32 cellular contexts compared by ENCODE assay signal in genomic region chr6:34476462-34476861, GRCh38. TPM values are rescaled to one million over a fixed set of nuclear protein-coding genes. Genes with fewer than 3 reads are reported as not detected.
DNase-seq lines count a peak whose midpoint lies in the region; ATAC-seq, FAIRE-seq and TF ChIP-seq lines count a peak whose summit lies in the region.
"Had no signal": no experiment of that assay in that cellular context is flagged by ENCODE, and none has a peak within 500 bp of the region (broad histone marks: within the 10 kb centered on the region; RNA-seq: fewer than 3 reads in every experiment).

No MANE protein-coding gene starts in this region.

- peaks cover 7% of the 10 kb centered on the region for H3K27me3 Mint-ChIP-seq in GM23338 (ENCODE audit: insufficient read depth, low read depth, poor library complexity)
- H3K27me3 Mint-ChIP-seq in CD8-positive, alpha-beta T cell (ENCODE audit: low read depth) = no peaks in the 10 kb centered on the region
- H3K27me3 Mint-ChIP-seq: naive B cell, T-helper 17 cell had no signal

- H3F3A ChIP-seq in GM23338 (replicated peaks; ENCODE audit: low read depth) = no peaks in the 10 kb centered on the region

- no peak for TF ChIP-seq POLR2A in H54 (IDR thresholded peaks at IDR 0.05; ENCODE audit: low read depth, low read length)

- FAIRE-seq in H54 (lab: Jason Lieb, UNC) = no peak
- FAIRE-seq: keratinocyte, TTC549 had no signal

- no peaks in the 10 kb centered on the region for H4K20me1 ChIP-seq in GM23338 (replicated peaks; ENCODE audit: insufficient read depth)

- ATAC-seq in GM23338 (peak; percentile 53), HG02981 (IDR thresholded peaks at IDR 0.05; ENCODE audit: unreplicated experiment) (no peak)
- ATAC-seq in CD8-positive, alpha-beta T cell = no peak
- ATAC-seq: activated CD8-positive, alpha-beta T cell treated with anti-CD3 and anti-CD28 coated beads, Interleukin-2, amount 10 ng/mL, durations not matched to agents 7 days and 5 days; body of pancreas; psoas muscle; T-helper 17 cell had no signal

- DNase-seq in GM23338 (ENCODE audit: low spot score) (no peak), NCI-H510A treated with DMSO at 0.1 percent for 48 hours (lab: John Stamatoyannopoulos, UW) (peak; percentile 25), WERI-Rb-1 (peak; percentile 98), activated gamma-delta T cell (lab: John Stamatoyannopoulos, UW) (no peak), H54 (ENCODE audit: insufficient read length, low spot score) (no peak)
- no peak for DNase-seq in CD8-positive, alpha-beta T cell
- DNase-seq: activated CD4-positive, alpha-beta T cell treated with anti-CD3 and anti-CD28 coated beads for 1 hour; activated CD8-positive, alpha-beta T cell treated with anti-CD3 and anti-CD28 coated beads, Interleukin-2, amount 10 ng/mL, durations not matched to agents 7 days and 5 days; activated naive CD4-positive, alpha-beta T cell treated with anti-CD3 and anti-CD28 coated beads, Interleukin-2, amount 10 ng/mL, durations not matched to agents 7 days and 5 days; body of pancreas; C1 segment of cervical spinal cord; COR-L47; dermis blood vessel endothelial cell; foreskin melanocyte; HFFc6; naive B cell; NCI-H187; NCI-H774; OCI-M1; psoas muscle; sigmoid colon; SK-N-SH; stimulated activated CD4-positive, alpha-beta T cell treated with anti-CD3 and anti-CD28 coated beads, Interleukin-4, amount 100 ng/mL, for 4 hours; T-helper 17 cell; transverse colon had no signal

- TF ChIP-seq CTCF in GM23338 (conservative IDR thresholded peaks at IDR 0.05; ENCODE audit: low read depth in 2 of 2) (no peak), WERI-Rb-1 (IDR thresholded peaks at IDR 0.05; ENCODE audit: low read depth, low read length) (no peak), parathyroid adenoma (IDR thresholded peaks at IDR 0.05) (no peak)
- no peak for TF ChIP-seq CTCF in CD8-positive, alpha-beta T cell (IDR thresholded peaks at IDR 0.05)

- no peak overlapping the region for H3K4me2 ChIP-seq in GM23338
- H3K4me2 ChIP-seq in parathyroid adenoma (ENCODE audit: low read length) = no peak overlapping the region
- H3K4me2 ChIP-seq: SK-N-SH had no signal

- H2AFZ ChIP-seq in GM23338 (no peak overlapping the region), parathyroid adenoma (peak overlapping the region; percentile 31)

- no peaks in the 10 kb centered on the region for H3K9me3 ChIP-seq in WERI-Rb-1 (ENCODE audit: severe bottlenecking)
- H3K9me3 ChIP-seq in parathyroid adenoma (ENCODE audit: control insufficient read depth, low read length) = no peaks in the 10 kb centered on the region
- no peaks in the 10 kb centered on the region for H3K9me3 ChIP-seq in CD8-positive, alpha-beta T cell (ENCODE audit: low read length)
- H3K9me3 ChIP-seq: body of pancreas, sigmoid colon, SK-N-SH, transverse colon had no signal

- H3K9me2 ChIP-seq in GM23338 (ENCODE audit: insufficient read depth) = no peaks in the 10 kb centered on the region
- H3K9me2 ChIP-seq: SK-N-SH had no signal

- H3K4me1 Mint-ChIP-seq in GM23338 = peaks cover 3% of the 10 kb centered on the region
- no peaks in the 10 kb centered on the region for H3K4me1 Mint-ChIP-seq in CD8-positive, alpha-beta T cell (ENCODE audit: low read depth)
- H3K4me1 Mint-ChIP-seq: activated naive CD4-positive, alpha-beta T cell treated with anti-CD3 and anti-CD28 coated beads, Interleukin-2, amount 10 ng/mL, durations not matched to agents 7 days and 5 days; naive B cell; T-helper 17 cell had no signal

- no peak overlapping the region for H3K4me3 ChIP-seq in GM23338
- H3K4me3 ChIP-seq in WERI-Rb-1 (ENCODE audit: low read depth, low read length) = peak overlapping the region; percentile 22
- no peak overlapping the region for H3K4me3 ChIP-seq in parathyroid adenoma (ENCODE audit: low read depth, low read length)
- H3K4me3 ChIP-seq in CD8-positive, alpha-beta T cell (ENCODE audit: low read depth, low read length) = no peak overlapping the region
- H3K4me3 ChIP-seq: body of pancreas, heart left ventricle, psoas muscle, sigmoid colon, transverse colon had no signal

- H3K36me3 Mint-ChIP-seq in GM23338 (ENCODE audit: low read depth) = peaks cover 9% of the 10 kb centered on the region; the same call in 1 of the 3 replicates
- H3K36me3 Mint-ChIP-seq in CD8-positive, alpha-beta T cell = no peaks in the 10 kb centered on the region
- H3K36me3 Mint-ChIP-seq: activated naive CD4-positive, alpha-beta T cell treated with anti-CD3 and anti-CD28 coated beads, Interleukin-2, amount 10 ng/mL, durations not matched to agents 7 days and 5 days; mesothelial cell of epicardium had no signal

- H3K4me3 Mint-ChIP-seq in GM23338 = no peak overlapping the region
- no peak overlapping the region for H3K4me3 Mint-ChIP-seq in CD8-positive, alpha-beta T cell
- H3K4me3 Mint-ChIP-seq: activated CD8-positive, alpha-beta T cell treated with anti-CD3 and anti-CD28 coated beads, Interleukin-2, amount 10 ng/mL, durations not matched to agents 7 days and 5 days; activated naive CD4-positive, alpha-beta T cell treated with anti-CD3 and anti-CD28 coated beads, Interleukin-2, amount 10 ng/mL, durations not matched to agents 7 days and 5 days; HFFc6; mesothelial cell of epicardium; T-helper 17 cell had no signal

- no peak overlapping the region for H3K27ac Mint-ChIP-seq in GM23338
- no peak overlapping the region for H3K27ac Mint-ChIP-seq in CD8-positive, alpha-beta T cell
- H3K27ac Mint-ChIP-seq: activated CD8-positive, alpha-beta T cell treated with anti-CD3 and anti-CD28 coated beads, Interleukin-2, amount 10 ng/mL, durations not matched to agents 7 days and 5 days; activated naive CD4-positive, alpha-beta T cell treated with anti-CD3 and anti-CD28 coated beads, Interleukin-2, amount 10 ng/mL, durations not matched to agents 7 days and 5 days; HFFc6; mesothelial cell of epicardium; naive B cell; T-helper 17 cell had no signal

- H3K4me1 ChIP-seq in GM23338 (ENCODE audit: insufficient read depth) = no peaks in the 10 kb centered on the region; the same call in 1 of the 2 replicates
- H3K4me1 ChIP-seq in parathyroid adenoma = no peaks in the 10 kb centered on the region
- H3K4me1 ChIP-seq in CD8-positive, alpha-beta T cell (ENCODE audit: insufficient read depth, low read length) = no peaks in the 10 kb centered on the region
- H3K4me1 ChIP-seq: heart left ventricle, psoas muscle, sigmoid colon, transverse colon had no signal

- H3K27me3 ChIP-seq in GM23338 (ENCODE audit: insufficient read depth) (no peaks in the 10 kb centered on the region), WERI-Rb-1 (ENCODE audit: insufficient read depth, low read depth, severe bottlenecking) (no peaks in the 10 kb centered on the region), parathyroid adenoma (ENCODE audit: control insufficient read depth, insufficient read depth, low read length) (no peaks in the 10 kb centered on the region)
- H3K27me3 ChIP-seq in CD8-positive, alpha-beta T cell (ENCODE audit: insufficient read depth, low read length) = no peaks in the 10 kb centered on the region
- H3K27me3 ChIP-seq: body of pancreas, heart left ventricle, sigmoid colon, transverse colon had no signal

- H3K27ac ChIP-seq in GM23338 (ENCODE audit: low read depth) = no peak overlapping the region
- H3K27ac ChIP-seq in WERI-Rb-1 = peak overlapping the region; percentile 79
- H3K27ac ChIP-seq in parathyroid adenoma = no peak overlapping the region
- no peak overlapping the region for H3K27ac ChIP-seq in CD8-positive, alpha-beta T cell (ENCODE audit: low read depth, low read length)
- H3K27ac ChIP-seq: body of pancreas, heart left ventricle, psoas muscle, sigmoid colon, transverse colon had no signal

- H3K9ac ChIP-seq in parathyroid adenoma = no peak overlapping the region
- H3K9ac ChIP-seq: SK-N-SH had no signal

- H3K36me3 ChIP-seq in GM23338 (ENCODE audit: insufficient read depth) = no peaks in the 10 kb centered on the region
- H3K36me3 ChIP-seq in WERI-Rb-1 = peaks cover 3% of the 10 kb centered on the region; the same call in 1 of the 2 replicates
- no peaks in the 10 kb centered on the region for H3K36me3 ChIP-seq in parathyroid adenoma (ENCODE audit: control insufficient read depth, insufficient read depth, low read length)
- no peaks in the 10 kb centered on the region for H3K36me3 ChIP-seq in CD8-positive, alpha-beta T cell (ENCODE audit: insufficient read depth, low read length)
- H3K36me3 ChIP-seq: heart left ventricle, sigmoid colon, transverse colon had no signal

- CTCF ChIA-PET in CD8-positive, alpha-beta T cell (lab: Charles Lee) = interaction anchor here (1.2 kb wide), 1 partner anchor 17 kb away, joined by 9 read pairs; no protein-coding TSS in a partner anchor

- H3K9me3 Mint-ChIP-seq in GM23338 = peaks cover 10% of the 10 kb centered on the region
- no peaks in the 10 kb centered on the region for H3K9me3 Mint-ChIP-seq in CD8-positive, alpha-beta T cell

- intact Hi-C loops in CD8-positive, alpha-beta T cell (cut with DNase I, micrococcal nuclease) = no loop called here

- POLR2A ChIA-PET in CD8-positive, alpha-beta T cell (lab: Charles Lee) = no interaction called here

- H3K79me2 ChIP-seq in GM23338 (replicated peaks; ENCODE audit: insufficient read depth) (no peaks in the 10 kb centered on the region), parathyroid adenoma (no peaks in the 10 kb centered on the region)

TF ChIP-seq in GM23338, 12 proteins besides CTCF, POLR2A, EP300 and RAD21 (continues in another document):
- TF ChIP-seq, protein P1, sequence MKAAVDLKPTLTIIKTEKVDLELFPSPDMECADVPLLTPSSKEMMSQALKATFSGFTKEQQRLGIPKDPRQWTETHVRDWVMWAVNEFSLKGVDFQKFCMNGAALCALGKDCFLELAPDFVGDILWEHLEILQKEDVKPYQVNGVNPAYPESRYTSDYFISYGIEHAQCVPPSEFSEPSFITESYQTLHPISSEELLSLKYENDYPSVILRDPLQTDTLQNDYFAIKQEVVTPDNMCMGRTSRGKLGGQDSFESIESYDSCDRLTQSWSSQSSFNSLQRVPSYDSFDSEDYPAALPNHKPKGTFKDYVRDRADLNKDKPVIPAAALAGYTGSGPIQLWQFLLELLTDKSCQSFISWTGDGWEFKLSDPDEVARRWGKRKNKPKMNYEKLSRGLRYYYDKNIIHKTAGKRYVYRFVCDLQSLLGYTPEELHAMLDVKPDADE (IDR thresholded peaks at IDR 0.05) = no peak
- no peak for TF ChIP-seq NANOG (IDR thresholded peaks at IDR 0.05; ENCODE audit: borderline replicate concordance)

RNA-seq across cellular contexts. Expression of gene PACSIN1, which starts 10.6 kb away (rescaled TPM):
- total RNA-seq in GM23338 (2014; rRNA removed; shearing (Covaris generic)) = 6.2 and 8.7 TPM in 2 replicates
- 4.7 and 5.2 TPM in 2 replicates for polyA plus RNA-seq in GM23338 (2016; fragmentation: Nextera tagmentation; extraction: Ambion mirVana)
- total RNA-seq in CD8-positive, alpha-beta T cell = 1 to 10 TPM; 1.7 to 2.4 TPM
- total RNA-seq: dermis blood vessel endothelial cell, HFFc6 had no signal
- polyA plus RNA-seq: AG04450, keratinocyte had no signal

RNA-seq across cellular contexts. Expression of gene RPS10, which starts 50.6 kb away (rescaled TPM):
- 1,675 and 2,175 TPM in 2 replicates for total RNA-seq in GM23338 (2014; rRNA removed; shearing (Covaris generic))
- polyA plus RNA-seq in GM23338 (2016; fragmentation: Nextera tagmentation; extraction: Ambion mirVana) = 1,755 and 1,834 TPM in 2 replicates
- 1,000 to 10,000 TPM; 2,721 to 2,770 TPM for total RNA-seq in CD8-positive, alpha-beta T cell

Comparison
In these comparisons a context has a peak if more than half of its experiments do, and no peak if none do; other contexts are left out.
1. DNase-seq: peak in NCI-H510A treated with DMSO at 0.1 percent for 48 hours (single experiment) and WERI-Rb-1 (single experiment); none in GM23338 (single experiment), CD8-positive, alpha-beta T cell (0 of 7), activated gamma-delta T cell (single experiment) and H54 (single experiment).